ENCODE assay signal across 1 cellular context in the genomic region with DNA sequence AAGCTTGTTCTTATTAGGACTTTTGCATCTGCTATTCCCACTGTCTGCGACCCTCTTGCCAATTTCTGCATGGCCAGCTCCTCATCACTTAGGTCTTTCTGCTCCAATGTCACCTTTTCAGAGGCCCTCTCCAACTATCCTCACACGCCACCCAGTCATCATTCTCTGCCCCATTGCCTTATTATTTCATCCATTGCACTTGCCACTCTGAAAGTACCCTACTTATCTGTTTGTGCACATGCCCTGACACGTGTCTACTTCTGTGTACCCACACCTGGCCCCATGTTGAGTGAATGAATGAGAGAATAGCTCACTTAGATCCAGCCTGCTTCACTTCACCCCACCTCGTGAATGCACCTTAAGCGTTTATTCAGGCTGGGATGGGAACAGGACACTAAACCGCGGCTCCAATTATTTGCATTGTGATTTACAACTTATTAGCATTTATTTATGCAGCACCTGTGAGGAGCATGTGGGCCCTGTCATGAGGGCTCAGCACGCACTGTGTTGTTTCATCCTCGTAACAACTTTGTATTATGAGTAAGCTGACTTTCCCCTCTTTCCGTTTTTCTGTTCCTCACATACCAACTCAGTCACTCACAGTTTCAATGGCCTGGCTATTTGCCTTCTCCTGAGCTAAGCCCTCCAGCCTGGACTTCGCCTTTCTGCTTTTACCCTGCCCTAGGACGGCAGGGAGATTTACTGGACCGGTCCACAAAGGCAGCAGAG.
TF ChIP-seq lines count a peak whose summit lies in the region.

No MANE protein-coding gene starts in this region.

TF ChIP-seq in GM23338, 12 proteins besides CTCF, POLR2A, EP300 and RAD21 (continued from another document):
- TF ChIP-seq, protein P1, sequence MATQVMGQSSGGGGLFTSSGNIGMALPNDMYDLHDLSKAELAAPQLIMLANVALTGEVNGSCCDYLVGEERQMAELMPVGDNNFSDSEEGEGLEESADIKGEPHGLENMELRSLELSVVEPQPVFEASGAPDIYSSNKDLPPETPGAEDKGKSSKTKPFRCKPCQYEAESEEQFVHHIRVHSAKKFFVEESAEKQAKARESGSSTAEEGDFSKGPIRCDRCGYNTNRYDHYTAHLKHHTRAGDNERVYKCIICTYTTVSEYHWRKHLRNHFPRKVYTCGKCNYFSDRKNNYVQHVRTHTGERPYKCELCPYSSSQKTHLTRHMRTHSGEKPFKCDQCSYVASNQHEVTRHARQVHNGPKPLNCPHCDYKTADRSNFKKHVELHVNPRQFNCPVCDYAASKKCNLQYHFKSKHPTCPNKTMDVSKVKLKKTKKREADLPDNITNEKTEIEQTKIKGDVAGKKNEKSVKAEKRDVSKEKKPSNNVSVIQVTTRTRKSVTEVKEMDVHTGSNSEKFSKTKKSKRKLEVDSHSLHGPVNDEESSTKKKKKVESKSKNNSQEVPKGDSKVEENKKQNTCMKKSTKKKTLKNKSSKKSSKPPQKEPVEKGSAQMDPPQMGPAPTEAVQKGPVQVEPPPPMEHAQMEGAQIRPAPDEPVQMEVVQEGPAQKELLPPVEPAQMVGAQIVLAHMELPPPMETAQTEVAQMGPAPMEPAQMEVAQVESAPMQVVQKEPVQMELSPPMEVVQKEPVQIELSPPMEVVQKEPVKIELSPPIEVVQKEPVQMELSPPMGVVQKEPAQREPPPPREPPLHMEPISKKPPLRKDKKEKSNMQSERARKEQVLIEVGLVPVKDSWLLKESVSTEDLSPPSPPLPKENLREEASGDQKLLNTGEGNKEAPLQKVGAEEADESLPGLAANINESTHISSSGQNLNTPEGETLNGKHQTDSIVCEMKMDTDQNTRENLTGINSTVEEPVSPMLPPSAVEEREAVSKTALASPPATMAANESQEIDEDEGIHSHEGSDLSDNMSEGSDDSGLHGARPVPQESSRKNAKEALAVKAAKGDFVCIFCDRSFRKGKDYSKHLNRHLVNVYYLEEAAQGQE (IDR thresholded peaks at IDR 0.05; ENCODE audit: unreplicated experiment): no peak
- TF ChIP-seq STAT1 (IDR thresholded peaks at IDR 0.05; ENCODE audit: unreplicated experiment): no peak
- TF ChIP-seq JUNB (IDR thresholded peaks at IDR 0.05; ENCODE audit: unreplicated experiment): no peak
- no peak for TF ChIP-seq ZNF331 (CRISPR knock-in tag; IDR thresholded peaks at IDR 0.05; ENCODE audit: low read depth)
- TF ChIP-seq, protein P2, sequence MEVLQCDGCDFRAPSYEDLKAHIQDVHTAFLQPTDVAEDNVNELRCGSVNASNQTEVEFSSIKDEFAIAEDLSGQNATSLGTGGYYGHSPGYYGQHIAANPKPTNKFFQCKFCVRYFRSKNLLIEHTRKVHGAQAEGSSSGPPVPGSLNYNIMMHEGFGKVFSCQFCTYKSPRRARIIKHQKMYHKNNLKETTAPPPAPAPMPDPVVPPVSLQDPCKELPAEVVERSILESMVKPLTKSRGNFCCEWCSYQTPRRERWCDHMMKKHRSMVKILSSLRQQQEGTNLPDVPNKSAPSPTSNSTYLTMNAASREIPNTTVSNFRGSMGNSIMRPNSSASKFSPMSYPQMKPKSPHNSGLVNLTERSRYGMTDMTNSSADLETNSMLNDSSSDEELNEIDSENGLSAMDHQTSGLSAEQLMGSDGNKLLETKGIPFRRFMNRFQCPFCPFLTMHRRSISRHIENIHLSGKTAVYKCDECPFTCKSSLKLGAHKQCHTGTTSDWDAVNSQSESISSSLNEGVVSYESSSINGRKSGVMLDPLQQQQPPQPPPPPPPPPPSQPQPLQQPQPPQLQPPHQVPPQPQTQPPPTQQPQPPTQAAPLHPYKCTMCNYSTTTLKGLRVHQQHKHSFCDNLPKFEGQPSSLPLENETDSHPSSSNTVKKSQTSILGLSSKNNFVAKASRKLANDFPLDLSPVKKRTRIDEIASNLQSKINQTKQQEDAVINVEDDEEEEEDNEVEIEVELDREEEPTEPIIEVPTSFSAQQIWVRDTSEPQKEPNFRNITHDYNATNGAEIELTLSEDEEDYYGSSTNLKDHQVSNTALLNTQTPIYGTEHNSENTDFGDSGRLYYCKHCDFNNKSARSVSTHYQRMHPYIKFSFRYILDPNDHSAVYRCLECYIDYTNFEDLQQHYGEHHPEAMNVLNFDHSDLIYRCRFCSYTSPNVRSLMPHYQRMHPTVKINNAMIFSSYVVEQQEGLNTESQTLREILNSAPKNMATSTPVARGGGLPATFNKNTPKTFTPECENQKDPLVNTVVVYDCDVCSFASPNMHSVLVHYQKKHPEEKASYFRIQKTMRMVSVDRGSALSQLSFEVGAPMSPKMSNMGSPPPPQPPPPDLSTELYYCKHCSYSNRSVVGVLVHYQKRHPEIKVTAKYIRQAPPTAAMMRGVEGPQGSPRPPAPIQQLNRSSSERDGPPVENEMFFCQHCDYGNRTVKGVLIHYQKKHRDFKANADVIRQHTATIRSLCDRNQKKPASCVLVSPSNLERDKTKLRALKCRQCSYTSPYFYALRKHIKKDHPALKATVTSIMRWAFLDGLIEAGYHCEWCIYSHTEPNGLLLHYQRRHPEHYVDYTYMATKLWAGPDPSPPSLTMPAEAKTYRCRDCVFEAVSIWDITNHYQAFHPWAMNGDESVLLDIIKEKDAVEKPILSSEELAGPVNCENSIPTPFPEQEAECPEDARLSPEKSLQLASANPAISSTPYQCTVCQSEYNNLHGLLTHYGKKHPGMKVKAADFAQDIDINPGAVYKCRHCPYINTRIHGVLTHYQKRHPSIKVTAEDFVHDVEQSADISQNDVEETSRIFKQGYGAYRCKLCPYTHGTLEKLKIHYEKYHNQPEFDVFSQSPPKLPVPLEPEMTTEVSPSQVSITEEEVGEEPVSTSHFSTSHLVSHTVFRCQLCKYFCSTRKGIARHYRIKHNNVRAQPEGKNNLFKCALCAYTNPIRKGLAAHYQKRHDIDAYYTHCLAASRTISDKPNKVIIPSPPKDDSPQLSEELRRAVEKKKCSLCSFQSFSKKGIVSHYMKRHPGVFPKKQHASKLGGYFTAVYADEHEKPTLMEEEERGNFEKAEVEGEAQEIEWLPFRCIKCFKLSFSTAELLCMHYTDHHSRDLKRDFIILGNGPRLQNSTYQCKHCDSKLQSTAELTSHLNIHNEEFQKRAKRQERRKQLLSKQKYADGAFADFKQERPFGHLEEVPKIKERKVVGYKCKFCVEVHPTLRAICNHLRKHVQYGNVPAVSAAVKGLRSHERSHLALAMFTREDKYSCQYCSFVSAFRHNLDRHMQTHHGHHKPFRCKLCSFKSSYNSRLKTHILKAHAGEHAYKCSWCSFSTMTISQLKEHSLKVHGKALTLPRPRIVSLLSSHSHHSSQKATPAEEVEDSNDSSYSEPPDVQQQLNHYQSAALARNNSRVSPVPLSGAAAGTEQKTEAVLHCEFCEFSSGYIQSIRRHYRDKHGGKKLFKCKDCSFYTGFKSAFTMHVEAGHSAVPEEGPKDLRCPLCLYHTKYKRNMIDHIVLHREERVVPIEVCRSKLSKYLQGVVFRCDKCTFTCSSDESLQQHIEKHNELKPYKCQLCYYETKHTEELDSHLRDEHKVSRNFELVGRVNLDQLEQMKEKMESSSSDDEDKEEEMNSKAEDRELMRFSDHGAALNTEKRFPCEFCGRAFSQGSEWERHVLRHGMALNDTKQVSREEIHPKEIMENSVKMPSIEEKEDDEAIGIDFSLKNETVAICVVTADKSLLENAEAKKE (CRISPR knock-in tag; IDR thresholded peaks at IDR 0.05): no peak
- no peak for TF ChIP-seq CREB1 (CRISPR knock-in tag; IDR thresholded peaks at IDR 0.05; ENCODE audit: low read depth)
- no peak for TF ChIP-seq EZH2phosphoT487 (IDR thresholded peaks at IDR 0.05; ENCODE audit: unreplicated experiment)
- TF ChIP-seq ZNF114 (CRISPR knock-in tag; IDR thresholded peaks at IDR 0.05): no peak
